8 cellular contexts compared by ENCODE assay signal in genomic region chr9:136485049-136485647, GRCh38. TPM values are rescaled to one million over a fixed set of nuclear protein-coding genes. Genes with fewer than 3 reads are reported as not detected.
DNase-seq lines count a peak whose midpoint lies in the region; ATAC-seq and TF ChIP-seq lines count a peak whose summit lies in the region.

No MANE protein-coding gene starts in this region.

- H3K79me2 ChIP-seq in GM23338 (replicated peaks; ENCODE audit: insufficient read depth) = peaks cover 26% of the 10 kb centered on the region

- H3K9me2 ChIP-seq in GM23338 (ENCODE audit: insufficient read depth) = no peaks in the 10 kb centered on the region

- peaks cover 2% of the 10 kb centered on the region; the same call in 1 of the 3 replicates for H3K36me3 Mint-ChIP-seq in GM23338 (ENCODE audit: low read depth)
- peaks cover 14% of the 10 kb centered on the region for H3K36me3 Mint-ChIP-seq in dendritic cell treated with granulocyte-macrophage colony-stimulating factor and Interleukin-4, amounts not matched to agents 40 ng/mL and 50 ng/mL, for 4 days (ENCODE audit: low read depth)

- peak; percentile 67 for DNase-seq in AG10803 (ENCODE audit: low read depth)
- DNase-seq in GM23338 (ENCODE audit: low spot score) = peak; percentile 90
- peak; percentile 83 for DNase-seq in NCI-H460 (ENCODE audit: extremely low read depth, low read depth)
- DNase-seq in activated CD4-positive, alpha-beta T cell treated with anti-CD3 and anti-CD28 coated beads, Interleukin-2, amount 50 U/mL, for 1 hour = peak; percentile 84
- peak; percentile 82 to 97 for DNase-seq in lower leg skin (ENCODE audit: low spot score in 2 of 2)
- peak; percentile 66 to 76 (median 73) for DNase-seq in stimulated activated CD4-positive, alpha-beta T cell treated with anti-CD3 and anti-CD28 coated beads, TNF-alpha, amount 100 ng/mL, for 48 hours (ENCODE audit: low read depth in 3 of 3)

- peak overlapping the region; percentile 66 for H3K4me3 Mint-ChIP-seq in GM23338
- peak overlapping the region; percentile 9 for H3K4me3 Mint-ChIP-seq in dendritic cell treated with granulocyte-macrophage colony-stimulating factor and Interleukin-4, amounts not matched to agents 40 ng/mL and 50 ng/mL, for 4 days

- H3K36me3 ChIP-seq in GM23338 (ENCODE audit: insufficient read depth) = no peaks in the 10 kb centered on the region; the same call in 1 of the 2 replicates

- peaks cover 10% of the 10 kb centered on the region for H3K4me1 Mint-ChIP-seq in GM23338
- peaks cover 33% of the 10 kb centered on the region for H3K4me1 Mint-ChIP-seq in dendritic cell treated with granulocyte-macrophage colony-stimulating factor and Interleukin-4, amounts not matched to agents 40 ng/mL and 50 ng/mL, for 4 days (ENCODE audit: low read depth)

- peaks cover 20% of the 10 kb centered on the region for H3K27me3 Mint-ChIP-seq in GM23338 (ENCODE audit: insufficient read depth, low read depth, poor library complexity)
- H3K27me3 Mint-ChIP-seq in dendritic cell treated with granulocyte-macrophage colony-stimulating factor and Interleukin-4, amounts not matched to agents 40 ng/mL and 50 ng/mL, for 4 days = peaks cover 24% of the 10 kb centered on the region

- peak overlapping the region; percentile 94; the same call in 1 of the 2 replicates for H3K4me2 ChIP-seq in GM23338

- H2AFZ ChIP-seq in GM23338 = no peak overlapping the region

- ATAC-seq in GM23338 = peak; percentile 48
- no peak for ATAC-seq in GM19463 (IDR thresholded peaks at IDR 0.05; ENCODE audit: unreplicated experiment)

- H3K27ac Mint-ChIP-seq in GM23338 = no peak overlapping the region; the same call in 1 of the 2 replicates
- no peak overlapping the region for H3K27ac Mint-ChIP-seq in dendritic cell treated with granulocyte-macrophage colony-stimulating factor and Interleukin-4, amounts not matched to agents 40 ng/mL and 50 ng/mL, for 4 days

- TF ChIP-seq POLR2A in lower leg skin (IDR thresholded peaks at IDR 0.05) = no peak

- no peaks in the 10 kb centered on the region for H3K27me3 ChIP-seq in GM23338 (ENCODE audit: insufficient read depth)

- peaks cover 9% of the 10 kb centered on the region for H3K4me1 ChIP-seq in GM23338 (ENCODE audit: insufficient read depth)

- no peaks in the 10 kb centered on the region for H3K9me3 Mint-ChIP-seq in GM23338
- no peaks in the 10 kb centered on the region for H3K9me3 Mint-ChIP-seq in dendritic cell treated with granulocyte-macrophage colony-stimulating factor and Interleukin-4, amounts not matched to agents 40 ng/mL and 50 ng/mL, for 4 days

- 18 to 24% methylated on average over 11 to 13 of the region's 13 CpGs for WGBS in lower leg skin, 2 donors

- intact Hi-C loops in dendritic cell treated with granulocyte-macrophage colony-stimulating factor and Interleukin-4, amounts not matched to agents 40 ng/mL and 50 ng/mL, for 4 days (cut with micrococcal nuclease) = loop anchor here (1.0 to 10.0 kb wide), 3 partner anchors 47 to 146 kb away; partner anchors contain the start of gene SNAPC4
- intact Hi-C loops in lower leg skin (cut with DNase I; ENCODE audit: low total_unique reads) = no loop called here

- TF ChIP-seq CTCF in AG10803 (conservative IDR thresholded peaks at IDR 0.05; ENCODE audit: low read length) = peak; percentile 87
- TF ChIP-seq CTCF in GM23338 (conservative IDR thresholded peaks at IDR 0.05; ENCODE audit: low read depth in 2 of 2) = peak; percentile 79 to 90
- TF ChIP-seq CTCF in lower leg skin (IDR thresholded peaks at IDR 0.05) = peak in 1 of 3 donors; percentile 77

- H3K4me3 ChIP-seq in AG10803 (ENCODE audit: low read length) (no peak overlapping the region; the same call in 1 of the 2 replicates), GM23338 (no peak overlapping the region; the same call in 1 of the 2 replicates), lower leg skin (ENCODE audit: low read depth, poor library complexity, severe bottlenecking) (no peak overlapping the region)

- H3K27ac ChIP-seq in GM23338 (ENCODE audit: low read depth) = no peak overlapping the region

- 0 out of 2 replicates have a peak, but pooled peaks cover 13% of the 10 kb centered on the region for H3F3A ChIP-seq in GM23338 (replicated peaks; ENCODE audit: low read depth)

- peaks cover 16% of the 10 kb centered on the region for H4K20me1 ChIP-seq in GM23338 (replicated peaks; ENCODE audit: insufficient read depth)

TF ChIP-seq in GM23338, 12 proteins besides CTCF, POLR2A, EP300 and RAD21 (continues in another document):
- no peak for TF ChIP-seq REST (IDR thresholded peaks at IDR 0.05; ENCODE audit: unreplicated experiment)
- TF ChIP-seq ZNF331 (CRISPR knock-in tag; IDR thresholded peaks at IDR 0.05; ENCODE audit: low read depth) = no peak
- no peak for TF ChIP-seq EZH2phosphoT487 (IDR thresholded peaks at IDR 0.05; ENCODE audit: unreplicated experiment)
- no peak for TF ChIP-seq ZNF114 (CRISPR knock-in tag; IDR thresholded peaks at IDR 0.05)
- no peak for TF ChIP-seq ETS1 (IDR thresholded peaks at IDR 0.05)
- no peak for TF ChIP-seq EZH2 (IDR thresholded peaks at IDR 0.05; ENCODE audit: low read depth, unreplicated experiment)
- TF ChIP-seq STAT1 (IDR thresholded peaks at IDR 0.05; ENCODE audit: unreplicated experiment) = no peak
- TF ChIP-seq JUNB (IDR thresholded peaks at IDR 0.05; ENCODE audit: unreplicated experiment) = no peak
- no peak for TF ChIP-seq CREB1 (CRISPR knock-in tag; IDR thresholded peaks at IDR 0.05; ENCODE audit: low read depth)

RNA-seq across cellular contexts. Expression of gene SEC16A, which starts 2.3 kb away (rescaled TPM):
- 54.3 and 59.2 TPM in 2 replicates for total RNA-seq in GM23338 (2014; rRNA removed; shearing (Covaris generic))
- 34.0 and 35.7 TPM in 2 replicates for polyA plus RNA-seq in GM23338 (2016; fragmentation: Nextera tagmentation; extraction: Ambion mirVana)
- total RNA-seq in NCI-H460 (2014; rRNA removed; shearing (Covaris generic)) = 26.3 and 29.2 TPM in 2 replicates
- polyA plus RNA-seq in NCI-H460 (2014; cell fraction: nucleus; rRNA removed) = 32.7 and 55.8 TPM in 2 replicates
- 10 to 100 TPM; 58.4 to 77.8 (median 58.5) TPM for total RNA-seq in lower leg skin

RNA-seq across cellular contexts. Expression of gene INPP5E, which starts 45.5 kb away (rescaled TPM):
- total RNA-seq in GM23338 (2014; rRNA removed; shearing (Covaris generic)) = 10.9 and 13.4 TPM in 2 replicates
- polyA plus RNA-seq in GM23338 (2016; fragmentation: Nextera tagmentation; extraction: Ambion mirVana) = 5.8 TPM in 2 replicates
- 8.6 and 9.6 TPM in 2 replicates for total RNA-seq in NCI-H460 (2014; rRNA removed; shearing (Covaris generic))
- 39.0 and 42.5 TPM in 2 replicates for polyA plus RNA-seq in NCI-H460 (2014; cell fraction: nucleus; rRNA removed)
- 10 to 100 TPM in 3 of 4 donors, 1 to 10 TPM in 1; 10.0 to 17.8 (median 12.1) TPM for total RNA-seq in lower leg skin
